ENCODE assay signal across 17 cellular contexts in the genomic region with DNA sequence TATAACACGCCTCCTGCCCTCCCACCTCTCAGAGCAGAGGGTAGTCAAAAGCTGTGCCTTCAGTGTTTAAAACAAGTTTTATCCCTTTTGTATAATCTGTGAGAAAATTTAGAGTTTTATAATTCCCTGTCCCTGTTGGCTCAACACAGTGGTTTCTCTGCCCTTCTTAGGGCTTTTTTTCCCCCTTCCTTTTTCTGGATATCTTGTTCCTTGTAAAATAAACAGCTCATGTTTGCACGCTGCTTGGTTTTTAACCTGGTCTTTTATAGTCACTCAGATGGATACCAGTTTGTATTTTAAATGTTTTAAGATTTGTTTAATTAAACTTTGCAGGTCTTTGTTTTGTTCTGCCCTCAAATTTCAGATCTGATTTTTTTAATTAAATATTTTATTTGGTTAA. TPM values are rescaled to one million over a fixed set of nuclear protein-coding genes. Genes with fewer than 3 reads are reported as not detected.
A peak's percentile ranks its signal among the peaks of the same experiment; 100 is the strongest.
DNase-seq lines count a peak whose midpoint lies in the region; ATAC-seq and TF ChIP-seq lines count a peak whose summit lies in the region.
"Had no signal": no experiment of that assay in that cellular context is flagged by ENCODE, and none has a peak within 500 bp of the region (broad histone marks: within the 10 kb centered on the region; RNA-seq: fewer than 3 reads in every experiment).

No MANE protein-coding gene starts in this region.

- no TSS peak for BruUV-seq in Panc1 (replicated peaks; lab: Mats Ljungman, UMichigan)

- H3K4me3 ChIP-seq in Panc1 (ENCODE audit: low read depth in 2 of 2, low read length in 2 of 2) (no peak overlapping the region), prostate gland (no peak overlapping the region)
- H3K4me3 ChIP-seq: GM12878, GM23338 had no signal

- H3K27ac ChIP-seq in 22Rv1 (peak overlapping the region; percentile 72), Panc1 (ENCODE audit: low read length) (peak overlapping the region; percentile 73), prostate gland (peak overlapping the region; percentile 1 to 42)

- peaks cover 56% of the 10 kb centered on the region for H3K4me1 ChIP-seq in Panc1 (ENCODE audit: control insufficient read depth, insufficient read depth, low read length)
- peaks cover 3% of the 10 kb centered on the region for H3K4me1 ChIP-seq in prostate gland (replicated peaks)

- H3K27me3 ChIP-seq in Panc1 (ENCODE audit: control insufficient read depth, insufficient read depth, low read length) (no peaks in the 10 kb centered on the region), prostate gland (replicated peaks; ENCODE audit: insufficient read depth) (no peaks in the 10 kb centered on the region)

- POLR2A ChIA-PET in Panc1 (lab: Charles Lee) = no interaction called here

- 30% methylated on average over 2 of the region's 2 CpGs for WGBS in prostate gland

- no peak for ATAC-seq in Panc1
- peak; percentile 44 for ATAC-seq in left lobe of liver
- ATAC-seq in HG03571 (IDR thresholded peaks at IDR 0.05; ENCODE audit: unreplicated experiment) = no peak
- no peak for ATAC-seq in GM21717 (IDR thresholded peaks at IDR 0.05; ENCODE audit: unreplicated experiment)
- ATAC-seq: GM12878, GM23338 had no signal

- TF ChIP-seq CTCF in 22Rv1 (IDR thresholded peaks at IDR 0.05) (no peak), Panc1 (IDR thresholded peaks at IDR 0.05) (no peak), prostate gland (IDR thresholded peaks at IDR 0.05) (no peak)

- in situ Hi-C loops in Panc1 (cut with HindIII; ENCODE audit: low pct_unique_long_range_greater_than_20kb, low sequenced_read_pairs) = no loop called here

- no peak for TF ChIP-seq POLR2A in prostate gland (IDR thresholded peaks at IDR 0.05)

- H3K9me3 ChIP-seq in Panc1 (ENCODE audit: control insufficient read depth, insufficient read depth, low read depth, low read length) (no peaks in the 10 kb centered on the region), prostate gland (no peaks in the 10 kb centered on the region)
- H3K9me3 ChIP-seq: SK-N-SH had no signal

- H3K36me3 ChIP-seq in Panc1 (ENCODE audit: control insufficient read depth, insufficient read depth, low read length) = no peaks in the 10 kb centered on the region
- H3K36me3 ChIP-seq in prostate gland = no peaks in the 10 kb centered on the region

- intact Hi-C loops in Panc1 (cut with micrococcal nuclease; ENCODE audit: unreplicated experiment) (no loop called here), prostate gland (cut with DNase I) (no loop called here)

- CTCF ChIA-PET in Panc1 (lab: Charles Lee) = interaction anchor here (0.6 kb wide), 1 partner anchor 106 kb away, joined by 8 read pairs; no protein-coding TSS in a partner anchor

- DNase-seq in Panc1 (ENCODE audit: low read depth, low spot score) = no peak
- no peak for DNase-seq in left lobe of liver (ENCODE audit: low spot score)
- DNase-seq in prostate gland (ENCODE audit: low spot score) = no peak
- no peak for DNase-seq in NCI-H1417 (lab: John Stamatoyannopoulos, UW)
- DNase-seq in 8988T = no peak
- DNase-seq: DMS79; NCI-H2107; NCI-H226; NCI-H526 treated with DMSO at 0.1 percent for 48 hours; NK-92 treated with Interleukin-12 subunit alpha and Interleukin-12 subunit beta, amount 100 ng/mL, for 24 hours; OCI-M1; SK-N-SH had no signal

RNA-seq across cellular contexts. Expression of a gene that starts 26.7 kb away (rescaled TPM):
- 102 TPM for total RNA-seq in Panc1 (2021; ENCODE audit: unreplicated experiment)
- 27.5 TPM for polyA plus RNA-seq in Panc1 (2012; ENCODE audit: insufficient read length)
- total RNA-seq in left lobe of liver = 27.3 TPM
- total RNA-seq in prostate gland = 10 to 100 TPM; 20.2 to 26.8 TPM

RNA-seq across cellular contexts. Expression of a gene that starts 40.7 kb away (rescaled TPM):
- 46.3 TPM for total RNA-seq in Panc1 (2021; ENCODE audit: unreplicated experiment)
- polyA plus RNA-seq in Panc1 (2012; ENCODE audit: insufficient read length) = 23.7 TPM
- total RNA-seq in left lobe of liver = 10.8 TPM
- total RNA-seq in prostate gland = 10 to 100 TPM; 16.3 to 29.6 TPM

Comparison
In these comparisons a context has a peak if more than half of its experiments do, and no peak if none do; other contexts are left out.
1. H3K27ac ChIP-seq: peak in every context shown above with its lines; median percentile 73 in Panc1; 72 in 22Rv1; 22 in prostate gland.